14 cellular contexts compared by ENCODE assay signal in genomic region chr9:1469996-1470395, GRCh38.
A peak's percentile ranks its signal among the peaks of the same experiment; 100 is the strongest.
DNase-seq lines count a peak whose midpoint lies in the region; ATAC-seq lines count a peak whose summit lies in the region.
"Had no signal": no experiment of that assay in that cellular context is flagged by ENCODE, and none has a peak within 500 bp of the region (broad histone marks: within the 10 kb centered on the region; RNA-seq: fewer than 3 reads in every experiment).

No MANE protein-coding gene starts in this region.

- H3K4me1 Mint-ChIP-seq in activated T-cell treated with anti-CD3 and anti-CD28 coated beads, Interleukin-2, amount 50 U/mL, for 4 hours (ENCODE audit: low read depth) = no peaks in the 10 kb centered on the region
- H3K4me1 Mint-ChIP-seq in activated T-cell treated with anti-CD3 and anti-CD28 coated beads, Interleukin-2, amount 50 U/mL, for 24 hours (ENCODE audit: low read depth) = peaks cover 3% of the 10 kb centered on the region
- no peaks in the 10 kb centered on the region for H3K4me1 Mint-ChIP-seq in stimulated activated effector memory CD8-positive, alpha-beta T cell treated with anti-CD3 and anti-CD28 coated beads, Interleukin-12 subunit alpha, Interleukin-12 subunit beta, amount 100 ng/mL, for 72 hours

- H3K4me3 Mint-ChIP-seq in activated T-cell treated with anti-CD3 and anti-CD28 coated beads, Interleukin-2, amount 50 U/mL, for 4 hours = no peak overlapping the region
- no peak overlapping the region for H3K4me3 Mint-ChIP-seq in activated T-cell treated with anti-CD3 and anti-CD28 coated beads, Interleukin-2, amount 50 U/mL, for 24 hours
- no peak overlapping the region for H3K4me3 Mint-ChIP-seq in stimulated activated effector memory CD8-positive, alpha-beta T cell treated with anti-CD3 and anti-CD28 coated beads, Interleukin-12 subunit alpha, Interleukin-12 subunit beta, amount 100 ng/mL, for 72 hours

- no peak overlapping the region for H3K27ac Mint-ChIP-seq in activated T-cell treated with anti-CD3 and anti-CD28 coated beads, Interleukin-2, amount 50 U/mL, for 24 hours
- no peak overlapping the region for H3K27ac Mint-ChIP-seq in stimulated activated effector memory CD8-positive, alpha-beta T cell treated with anti-CD3 and anti-CD28 coated beads, Interleukin-12 subunit alpha, Interleukin-12 subunit beta, amount 100 ng/mL, for 72 hours

- peak; percentile 52 to 70 for ATAC-seq in activated T-cell treated with anti-CD3 and anti-CD28 coated beads, Interleukin-2, amount 50 U/mL, for 4 hours
- ATAC-seq in GM21576 (IDR thresholded peaks at IDR 0.05; ENCODE audit: unreplicated experiment) (peak; percentile 98), HG03095 (IDR thresholded peaks at IDR 0.05; ENCODE audit: unreplicated experiment) (peak; percentile 95), sciatic nerve (no peak)
- ATAC-seq in stimulated activated effector memory CD8-positive, alpha-beta T cell treated with anti-CD3 and anti-CD28 coated beads, Interleukin-12 subunit alpha, Interleukin-12 subunit beta, amount 100 ng/mL, for 72 hours = peak; percentile 66
- ATAC-seq: A549 had no signal

- intact Hi-C loops in sciatic nerve (cut with DNase I) = no loop called here

- peaks cover 1% of the 10 kb centered on the region for H3K27me3 Mint-ChIP-seq in activated T-cell treated with anti-CD3 and anti-CD28 coated beads, Interleukin-2, amount 50 U/mL, for 4 hours (ENCODE audit: low read depth)
- peaks cover 11% of the 10 kb centered on the region for H3K27me3 Mint-ChIP-seq in activated T-cell treated with anti-CD3 and anti-CD28 coated beads, Interleukin-2, amount 50 U/mL, for 24 hours

- no peaks in the 10 kb centered on the region for H3K9me3 Mint-ChIP-seq in activated T-cell treated with anti-CD3 and anti-CD28 coated beads, Interleukin-2, amount 50 U/mL, for 4 hours
- H3K9me3 Mint-ChIP-seq in activated T-cell treated with anti-CD3 and anti-CD28 coated beads, Interleukin-2, amount 50 U/mL, for 24 hours = no peaks in the 10 kb centered on the region
- no peaks in the 10 kb centered on the region for H3K9me3 Mint-ChIP-seq in stimulated activated effector memory CD8-positive, alpha-beta T cell treated with anti-CD3 and anti-CD28 coated beads, Interleukin-12 subunit alpha, Interleukin-12 subunit beta, amount 100 ng/mL, for 72 hours

- no peaks in the 10 kb centered on the region for H3K36me3 Mint-ChIP-seq in activated T-cell treated with anti-CD3 and anti-CD28 coated beads, Interleukin-2, amount 50 U/mL, for 4 hours (ENCODE audit: insufficient read depth)
- H3K36me3 Mint-ChIP-seq in activated T-cell treated with anti-CD3 and anti-CD28 coated beads, Interleukin-2, amount 50 U/mL, for 24 hours (ENCODE audit: low read depth) = no peaks in the 10 kb centered on the region
- H3K36me3 Mint-ChIP-seq in stimulated activated effector memory CD8-positive, alpha-beta T cell treated with anti-CD3 and anti-CD28 coated beads, Interleukin-12 subunit alpha, Interleukin-12 subunit beta, amount 100 ng/mL, for 72 hours = no peaks in the 10 kb centered on the region

- DNase-seq in activated T-cell treated with anti-CD3 and anti-CD28 coated beads, Interleukin-2, amount 50 U/mL, for 4 hours = no peak
- DNase-seq in activated T-cell treated with anti-CD3 and anti-CD28 coated beads, Interleukin-2, amount 50 U/mL, for 24 hours = no peak
- no peak for DNase-seq in stimulated activated effector memory CD8-positive, alpha-beta T cell treated with anti-CD3 and anti-CD28 coated beads, Interleukin-12 subunit alpha, Interleukin-12 subunit beta, amount 100 ng/mL, for 72 hours (ENCODE audit: low spot score in 2 of 2)
- DNase-seq in T-helper 1 cell (no peak), sciatic nerve (ENCODE audit: low spot score) (no peak), NCI-H1436 (lab: John Stamatoyannopoulos, UW) (no peak)
- DNase-seq: activated CD8-positive, alpha-beta memory T cell treated with anti-CD3 and anti-CD28 coated beads, Interleukin-2, amount 50 U/mL, for 48 hours; brain microvascular endothelial cell; IMR-90; NCI-H2171; T1000 had no signal
